Comparison of ENCODE assay signal across 27 cellular contexts in the genomic region with DNA sequence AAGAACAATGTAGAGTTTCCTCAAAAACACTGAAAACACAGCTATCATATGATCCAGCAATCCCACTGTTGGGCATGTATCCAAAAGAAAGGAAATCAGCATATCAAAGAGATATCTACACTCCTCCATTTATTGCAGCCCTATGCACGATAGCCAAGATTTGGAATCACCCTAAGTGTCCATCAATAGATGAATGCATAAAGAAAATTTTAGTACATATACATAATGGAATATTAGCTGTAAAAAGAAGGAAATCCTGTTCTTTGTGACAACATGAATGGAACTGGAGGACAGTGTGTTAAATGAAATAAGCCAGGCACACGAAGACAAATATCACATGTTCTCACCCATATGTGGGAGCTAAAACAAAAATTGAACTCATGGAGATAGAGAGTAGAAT.
"Had no signal": no experiment of that assay in that cellular context is flagged by ENCODE, and none has a peak within 500 bp of the region (broad histone marks: within the 10 kb centered on the region; RNA-seq: fewer than 3 reads in every experiment).

No MANE protein-coding gene starts in this region.

- H3K27ac ChIP-seq: colonic mucosa, coronary artery, dorsolateral prefrontal cortex, epithelial cell of prostate, esophagus muscularis mucosa, esophagus squamous epithelium, foreskin keratinocyte, gastrocnemius medialis, gastroesophageal sphincter, heart left ventricle, heart right ventricle, hepatocyte had no signal

- H3K27me3 Mint-ChIP-seq: effector memory CD8-positive, alpha-beta T cell had no signal

- H3K4me3 Mint-ChIP-seq: dendritic cell treated with granulocyte-macrophage colony-stimulating factor and Interleukin-4, amounts not matched to agents 40 ng/mL and 50 ng/mL, for 4 days; effector memory CD8-positive, alpha-beta T cell; endodermal cell had no signal

- H3K4me2 ChIP-seq: hepatocyte had no signal

- H3K27ac Mint-ChIP-seq: dendritic cell treated with granulocyte-macrophage colony-stimulating factor and Interleukin-4, amounts not matched to agents 40 ng/mL and 50 ng/mL, for 4 days; effector memory CD8-positive, alpha-beta T cell; endodermal cell had no signal

- H3K79me2 ChIP-seq: hepatocyte had no signal

- H3K4me1 ChIP-seq: colonic mucosa, esophagus muscularis mucosa, esophagus squamous epithelium, gastrocnemius medialis, gastroesophageal sphincter, heart left ventricle, heart right ventricle had no signal

- FAIRE-seq: colon, endometrium, frontal cortex had no signal

- H3K9me3 ChIP-seq: colonic mucosa, esophagus muscularis mucosa, esophagus squamous epithelium, gastrocnemius medialis, gastroesophageal sphincter, heart left ventricle, heart right ventricle had no signal

- H2AFZ ChIP-seq: hepatocyte had no signal

- H3K9me3 Mint-ChIP-seq: dendritic cell treated with granulocyte-macrophage colony-stimulating factor and Interleukin-4, amounts not matched to agents 40 ng/mL and 50 ng/mL, for 4 days; effector memory CD8-positive, alpha-beta T cell; endodermal cell had no signal

- H3K27me3 ChIP-seq: colonic mucosa, dorsolateral prefrontal cortex, esophagus muscularis mucosa, esophagus squamous epithelium, foreskin keratinocyte, gastrocnemius medialis, gastroesophageal sphincter, heart left ventricle, heart right ventricle, hepatocyte had no signal

- H3K36me3 ChIP-seq: colonic mucosa, esophagus muscularis mucosa, esophagus squamous epithelium, gastrocnemius medialis, gastroesophageal sphincter, heart left ventricle, heart right ventricle had no signal

- DNase-seq: colonic mucosa; cortex of kidney; dorsolateral prefrontal cortex; effector CD4-positive, alpha-beta T cell; effector CD8-positive, alpha-beta T cell; effector memory CD4-positive, alpha-beta T cell; effector memory CD8-positive, alpha-beta T cell; endodermal cell; erythroblast; esophagus squamous epithelium; foreskin fibroblast; foreskin keratinocyte; foreskin melanocyte; gastrocnemius medialis; glutamatergic neuron; head of caudate nucleus; heart left ventricle; heart right ventricle had no signal

- H3K4me3 ChIP-seq: colonic mucosa, coronary artery, dorsolateral prefrontal cortex, esophagus muscularis mucosa, esophagus squamous epithelium, gastrocnemius medialis, gastroesophageal sphincter, heart left ventricle, heart right ventricle, hepatocyte had no signal
